8 cellular contexts compared by ENCODE assay signal in genomic region chr9:76302947-76303550, GRCh38.
DNase-seq lines count a peak whose midpoint lies in the region; ATAC-seq, FAIRE-seq and TF ChIP-seq lines count a peak whose summit lies in the region.

No MANE protein-coding gene starts in this region.

- peak; percentile 52 for TF ChIP-seq CTCF in cardiac muscle cell (IDR thresholded peaks at IDR 0.05; ENCODE audit: low read depth, low read length)
- TF ChIP-seq CTCF in brain microvascular endothelial cell (IDR thresholded peaks at IDR 0.05; ENCODE audit: low read depth, low read length, missing control alignments), result peak; percentile 56

- no peak for FAIRE-seq in urothelium cell line (lab: Jason Lieb, UNC)

- DNase-seq in cardiac muscle cell (ENCODE audit: low read depth in 1 of 2, low spot score in 1 of 2) (peak; percentile 67 to 77), left ventricle myocardium superior (no peak), NCI-H510A (lab: John Stamatoyannopoulos, UW) (peak; percentile 19), brain microvascular endothelial cell (peak; percentile 6), left colon (no peak), urothelium cell line (ENCODE audit: low spot score) (peak; percentile 45), GDM1 (lab: John Stamatoyannopoulos, UW) (no peak)

- H3K27ac ChIP-seq in cardiac muscle cell (no peak overlapping the region), brain microvascular endothelial cell (no peak overlapping the region)

- H3K36me3 ChIP-seq in cardiac muscle cell (no peaks in the 10 kb centered on the region), brain microvascular endothelial cell (replicated peaks) (no peaks in the 10 kb centered on the region)

- no peaks in the 10 kb centered on the region for H3K27me3 ChIP-seq in cardiac muscle cell
- no peaks in the 10 kb centered on the region for H3K27me3 ChIP-seq in brain microvascular endothelial cell (replicated peaks)

- in situ Hi-C loops in brain microvascular endothelial cell (cut with HindIII; ENCODE audit: low pct_ligation_motif_present, low sequenced_read_pairs), result no loop called here

- intact Hi-C loops in left ventricle myocardium superior (cut with micrococcal nuclease), result loop anchor here (5.0 kb wide), 2 partner anchors 1036 to 1106 kb away; no protein-coding TSS in a partner anchor
- intact Hi-C loops in left colon (cut with DNase I, micrococcal nuclease), result no loop called here

- H3K9me3 ChIP-seq in cardiac muscle cell (ENCODE audit: low read depth), result no peaks in the 10 kb centered on the region

- H3K4me3 ChIP-seq in cardiac muscle cell, result no peak overlapping the region
- H3K4me3 ChIP-seq in brain microvascular endothelial cell (ENCODE audit: low read depth, low read length), result no peak overlapping the region

- H3K4me1 ChIP-seq in cardiac muscle cell (ENCODE audit: low read depth), result no peaks in the 10 kb centered on the region

- ATAC-seq in left ventricle myocardium superior, result no peak
- ATAC-seq in HG03108 (IDR thresholded peaks at IDR 0.05; ENCODE audit: unreplicated experiment), result peak; percentile 56
- ATAC-seq in left colon, result peak; percentile 79

Comparison
In these comparisons a context has a peak if more than half of its experiments do, and no peak if none do; other contexts are left out.
1. DNase-seq: peak in cardiac muscle cell (2 of 2), NCI-H510A (single experiment), brain microvascular endothelial cell (single experiment) and urothelium cell line (single experiment); none in left ventricle myocardium superior (single experiment), left colon (0 of 2) and GDM1 (single experiment).